ENCODE assay signal across 10 cellular contexts in the genomic region with DNA sequence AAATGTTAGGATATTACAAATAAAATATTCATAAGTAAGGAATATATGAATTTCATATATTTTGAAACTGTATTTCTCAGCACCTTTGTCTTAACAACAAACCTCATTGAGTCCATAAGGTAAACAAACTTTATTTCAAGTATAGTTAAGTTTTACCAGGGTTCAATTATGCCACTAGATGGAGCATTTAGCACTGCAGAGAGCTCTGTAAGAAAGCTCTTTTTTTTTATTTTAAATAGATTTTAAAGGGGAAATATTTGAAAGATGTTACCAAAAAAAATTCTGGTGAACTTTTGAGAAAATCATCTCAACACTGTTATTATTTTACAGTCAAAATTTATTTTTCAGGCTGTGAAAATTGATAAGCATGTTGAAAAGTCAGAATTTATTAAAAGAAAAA.
A peak's percentile ranks its signal among the peaks of the same experiment; 100 is the strongest.
DNase-seq lines count a peak whose midpoint lies in the region; ATAC-seq and TF ChIP-seq lines count a peak whose summit lies in the region.
"Had no signal": no experiment of that assay in that cellular context is flagged by ENCODE, and none has a peak within 500 bp of the region (broad histone marks: within the 10 kb centered on the region; RNA-seq: fewer than 3 reads in every experiment).

No MANE protein-coding gene starts in this region.

- no peak for TF ChIP-seq POLR2A in gastroesophageal sphincter (IDR thresholded peaks at IDR 0.05)

- CTCF ChIA-PET in RWPE1 (lab: Yijun Ruan, JAX) = interaction anchor here (0.6 to 0.8 kb wide), 4 partner anchors 16 to 378 kb away, joined by 3 to 5 read pairs (median 3); no protein-coding TSS in a partner anchor

- TF ChIP-seq CTCF in 22Rv1 (IDR thresholded peaks at IDR 0.05) = peak; percentile 77
- TF ChIP-seq CTCF in RWPE1 (conservative IDR thresholded peaks at IDR 0.05; ENCODE audit: low read depth) = 0 out of 2 replicates have a peak, but pooled peaks have one; percentile 18
- no peak for TF ChIP-seq CTCF in gastroesophageal sphincter (IDR thresholded peaks at IDR 0.05)

- POLR2A ChIA-PET in RWPE1 (lab: Yijun Ruan, JAX; ENCODE audit: low non-redundant PET) = no interaction called here

- H3K27ac ChIP-seq in 22Rv1 (no peak overlapping the region), RWPE1 (no peak overlapping the region), gastroesophageal sphincter (no peak overlapping the region)
- H3K27ac ChIP-seq: stomach had no signal

- TF ChIP-seq EP300 in gastroesophageal sphincter (IDR thresholded peaks at IDR 0.05) = no peak

- H3K9me3 ChIP-seq in gastroesophageal sphincter = no peaks in the 10 kb centered on the region
- H3K9me3 ChIP-seq: stomach had no signal

- no peaks in the 10 kb centered on the region for H3K36me3 ChIP-seq in gastroesophageal sphincter
- H3K36me3 ChIP-seq: stomach had no signal

- DNase-seq in HCEC 1CT (peak; percentile 34), RWPE1 (ENCODE audit: low spot score) (peak; percentile 25), foreskin melanocyte (peak; percentile 10), sciatic nerve (ENCODE audit: low spot score) (no peak)
- no peak for DNase-seq in activated CD4-positive, alpha-beta T cell treated with anti-CD3 and anti-CD28 coated beads for 1 hour
- DNase-seq: NK-92 treated with Interleukin-12 subunit alpha and Interleukin-12 subunit beta, amount 100 ng/mL, for 24 hours; stomach had no signal

- no peaks in the 10 kb centered on the region for H3K4me1 ChIP-seq in gastroesophageal sphincter
- H3K4me1 ChIP-seq: stomach had no signal

- no peaks in the 10 kb centered on the region for H3K27me3 ChIP-seq in gastroesophageal sphincter
- H3K27me3 ChIP-seq: stomach had no signal

- intact Hi-C loops in sciatic nerve (cut with DNase I) = no loop called here

- H3K4me3 ChIP-seq in gastroesophageal sphincter = no peak overlapping the region
- H3K4me3 ChIP-seq: stomach had no signal

- ATAC-seq in gastroesophageal sphincter (no peak), sciatic nerve (no peak), HG03354 (IDR thresholded peaks at IDR 0.05; ENCODE audit: poor library complexity, severe bottlenecking, unreplicated experiment) (no peak)

Comparison
In these comparisons a context has a peak if more than half of its experiments do, and no peak if none do; other contexts are left out.
1. CTCF ChIP-seq: peak in 22Rv1 (single experiment) and RWPE1 (single experiment); none in gastroesophageal sphincter (0 of 4).
2. DNase-seq: peak in HCEC 1CT (single experiment), RWPE1 (single experiment) and foreskin melanocyte (single experiment); none in sciatic nerve (single experiment) and activated CD4-positive, alpha-beta T cell treated with anti-CD3 and anti-CD28 coated beads for 1 hour (single experiment).